ENCODE assay signal across 16 cellular contexts in the genomic region with DNA sequence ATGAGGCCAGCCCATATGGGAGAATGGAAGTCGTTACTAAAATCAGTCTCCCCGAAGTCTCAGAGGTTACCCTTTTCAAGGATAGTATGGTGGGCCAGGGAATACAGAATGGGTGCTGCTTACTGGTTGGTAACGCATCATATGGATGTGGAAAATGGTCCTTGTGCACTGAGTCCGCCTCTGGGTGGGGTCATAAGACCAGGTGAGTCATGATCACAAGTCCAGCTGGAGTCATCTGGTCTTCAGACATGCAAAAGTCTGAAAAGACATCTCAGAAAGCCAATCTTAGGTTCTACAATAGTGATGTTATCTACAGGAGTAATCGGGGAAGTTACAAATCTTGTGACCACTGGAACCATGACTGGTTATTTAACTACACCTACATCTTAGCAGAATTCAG.
A peak's percentile ranks its signal among the peaks of the same experiment; 100 is the strongest.
DNase-seq lines count a peak whose midpoint lies in the region; ATAC-seq and TF ChIP-seq lines count a peak whose summit lies in the region.
"Had no signal": no experiment of that assay in that cellular context is flagged by ENCODE, and none has a peak within 500 bp of the region (broad histone marks: within the 10 kb centered on the region; RNA-seq: fewer than 3 reads in every experiment).

No MANE protein-coding gene starts in this region.

- no peaks in the 10 kb centered on the region for H3K79me2 ChIP-seq in mammary epithelial cell (ENCODE audit: insufficient read depth, low read length)
- no peaks in the 10 kb centered on the region for H3K79me2 ChIP-seq in OCI-LY7 (ENCODE audit: insufficient read depth, low read depth, low read length)
- H3K79me2 ChIP-seq in trophoblast cell (ENCODE audit: control insufficient read depth, insufficient read depth, low read length, poor library complexity), result no peaks in the 10 kb centered on the region

- H3K18ac ChIP-seq in trophoblast cell (ENCODE audit: low read length), result no peak overlapping the region

- intact Hi-C loops in mammary epithelial cell (cut with micrococcal nuclease), result no loop called here
- intact Hi-C loops in breast epithelium (cut with DNase I; ENCODE audit: low total_unique reads), result no loop called here
- intact Hi-C loops in OCI-LY7 (cut with micrococcal nuclease; ENCODE audit: unreplicated experiment), result loop anchor here (1.0 to 5.0 kb wide), 4 partner anchors 50 to 273 kb away; no protein-coding TSS in a partner anchor
- intact Hi-C loops in aorta (cut with DNase I), result loop anchor here in 1 of 2 donors (5.0 kb wide), 1 partner anchor 378 kb away; no protein-coding TSS in a partner anchor

- DNase-seq in mammary epithelial cell (peak; percentile 12), breast epithelium (ENCODE audit: low spot score in 2 of 2) (no peak), HCEC 1CT (peak; percentile 19), OCI-LY7 (ENCODE audit: low spot score) (peak; percentile 79), trophoblast cell (peak; percentile 42 to 66), aorta (no peak), Kasumi-1 (lab: John Stamatoyannopoulos, UW) (no peak), Peyer's patch (no peak)
- DNase-seq: activated CD4-positive, alpha-beta memory T cell treated with anti-CD3 and anti-CD28 coated beads for 36 hours; activated gamma-delta T cell; naive thymus-derived CD8-positive, alpha-beta T cell; NCI-H1930; PC-3; retina; stimulated activated CD4-positive, alpha-beta T cell treated with anti-CD3 and anti-CD28 coated beads, Interleukin-4, amount 100 ng/mL, for 24 hours had no signal

- H2BK120ac ChIP-seq in trophoblast cell (ENCODE audit: insufficient read depth, low read length, poor library complexity), result no peak overlapping the region

- TF ChIP-seq CTCF in mammary epithelial cell (conservative IDR thresholded peaks at IDR 0.05 in 1 of 2, IDR thresholded peaks at IDR 0.05 in 1 of 2; ENCODE audit: extremely low read depth in 1 of 2, insufficient read depth in 1 of 2, low read depth in 1 of 2, low read length in 2 of 2), result no peak
- TF ChIP-seq CTCF in breast epithelium (IDR thresholded peaks at IDR 0.05), result no peak
- peak; percentile 72 for TF ChIP-seq CTCF in OCI-LY7 (conservative IDR thresholded peaks at IDR 0.05; ENCODE audit: low read length)
- TF ChIP-seq CTCF in Peyer's patch (IDR thresholded peaks at IDR 0.05), result no peak

- H3K4me3 ChIP-seq in mammary epithelial cell (replicated peaks in 1 of 3; ENCODE audit: insufficient read depth in 1 of 3, low read depth in 2 of 3, low read length in 3 of 3), result no peak overlapping the region
- no peak overlapping the region for H3K4me3 ChIP-seq in breast epithelium
- no peak overlapping the region for H3K4me3 ChIP-seq in OCI-LY7 (ENCODE audit: low read depth, low read length, poor library complexity, severe bottlenecking)
- H3K4me3 ChIP-seq in trophoblast cell (ENCODE audit: low read depth, low read length), result no peak overlapping the region
- no peak overlapping the region for H3K4me3 ChIP-seq in aorta (ENCODE audit: low read length in 2 of 2)
- H3K4me3 ChIP-seq in Peyer's patch, result no peak overlapping the region

- peak overlapping the region; percentile 5 for H2BK5ac ChIP-seq in trophoblast cell (ENCODE audit: low read depth, low read length, poor library complexity)

- TF ChIP-seq POLR2A in breast epithelium (IDR thresholded peaks at IDR 0.05) (no peak), Peyer's patch (IDR thresholded peaks at IDR 0.05) (no peak)

- no peak overlapping the region for H3K9ac ChIP-seq in mammary epithelial cell (ENCODE audit: insufficient read depth, low read length)
- H3K9ac ChIP-seq in trophoblast cell (ENCODE audit: low read length), result no peak overlapping the region

- H3K23ac ChIP-seq in trophoblast cell (ENCODE audit: low read length), result no peak overlapping the region

- BruUV-seq in mammary epithelial cell (replicated peaks; lab: Mats Ljungman, UMichigan) (no TSS peak), OCI-LY7 (replicated peaks; lab: Mats Ljungman, UMichigan) (no TSS peak)

- no peaks in the 10 kb centered on the region for H3K4me1 ChIP-seq in mammary epithelial cell (ENCODE audit: insufficient read depth, low read length)
- no peaks in the 10 kb centered on the region for H3K4me1 ChIP-seq in breast epithelium
- peaks cover 31% of the 10 kb centered on the region for H3K4me1 ChIP-seq in OCI-LY7 (ENCODE audit: insufficient read depth, low read length, poor library complexity, severe bottlenecking)
- H3K4me1 ChIP-seq in trophoblast cell (ENCODE audit: control insufficient read depth in 1 of 2, insufficient read depth in 2 of 2, low read length in 2 of 2), result no peaks in the 10 kb centered on the region
- no peaks in the 10 kb centered on the region for H3K4me1 ChIP-seq in aorta (ENCODE audit: control insufficient read depth in 1 of 2, insufficient read depth in 2 of 2, low read length in 2 of 2)
- H3K4me1 ChIP-seq in Peyer's patch, result no peaks in the 10 kb centered on the region

- H3K4me2 ChIP-seq in mammary epithelial cell (ENCODE audit: insufficient read depth, low read depth, low read length), result no peak overlapping the region
- no peak overlapping the region for H3K4me2 ChIP-seq in OCI-LY7 (ENCODE audit: low read length)
- no peak overlapping the region for H3K4me2 ChIP-seq in trophoblast cell (ENCODE audit: low read length)

- no peak overlapping the region for H4K12ac ChIP-seq in trophoblast cell (ENCODE audit: low read depth, low read length)

- H2BK12ac ChIP-seq in trophoblast cell (ENCODE audit: low read length), result no peak overlapping the region

- no peak overlapping the region for H4K8ac ChIP-seq in trophoblast cell (ENCODE audit: low read depth, low read length)

- peaks cover 6% of the 10 kb centered on the region for H3K79me1 ChIP-seq in trophoblast cell (ENCODE audit: low read length)

- CTCF ChIA-PET in mammary epithelial cell (lab: Charles Lee; ENCODE audit: low non-redundant PET), result no interaction called here
- CTCF ChIA-PET in OCI-LY7 (lab: Charles Lee; ENCODE audit: unreplicated experiment), result interaction anchor here (1.0 to 2.4 kb wide), 2 partner anchors 51 to 66 kb away, joined by 3 to 8 read pairs; no protein-coding TSS in a partner anchor

- no peak overlapping the region for H3K14ac ChIP-seq in trophoblast cell (ENCODE audit: low read length)

- no peak overlapping the region for H4K91ac ChIP-seq in trophoblast cell (ENCODE audit: low read depth, low read length)

- no peak overlapping the region for H3K4ac ChIP-seq in trophoblast cell (ENCODE audit: low read depth, low read length)

- no peaks in the 10 kb centered on the region for H3K9me3 ChIP-seq in mammary epithelial cell (replicated peaks; ENCODE audit: insufficient read depth, low read length)
- H3K9me3 ChIP-seq in breast epithelium, result no peaks in the 10 kb centered on the region
- no peaks in the 10 kb centered on the region for H3K9me3 ChIP-seq in OCI-LY7 (ENCODE audit: low read length)
- no peaks in the 10 kb centered on the region for H3K9me3 ChIP-seq in trophoblast cell (ENCODE audit: insufficient read depth, low read depth, low read length)
- no peaks in the 10 kb centered on the region for H3K9me3 ChIP-seq in aorta (ENCODE audit: control insufficient read depth, low read length)
- no peaks in the 10 kb centered on the region for H3K9me3 ChIP-seq in Peyer's patch

- WGBS in mammary epithelial cell (ENCODE audit: low coverage, missing lambda C conversion rate), result 52% methylated on average over 5 of the region's 5 CpGs
- no CpG with 5 or more reads among the region's 5 CpGs for WGBS in trophoblast cell (ENCODE audit: extremely low coverage, insufficient coverage, insufficient read length)
- 83 to 86% methylated on average over 5 of the region's 5 CpGs for WGBS in aorta, 2 donors

- dilution Hi-C loops in mammary epithelial cell (cut with HindIII; ENCODE audit: low sequenced_read_pairs), result no loop called here

- H2AK5ac ChIP-seq in trophoblast cell (ENCODE audit: low read length), result no peak overlapping the region

- H4K20me1 ChIP-seq in mammary epithelial cell (ENCODE audit: insufficient read depth, low read length) (no peaks in the 10 kb centered on the region), OCI-LY7 (ENCODE audit: insufficient read depth, low read length) (no peaks in the 10 kb centered on the region)

- ATAC-seq in aorta (ENCODE audit: low FRiP score), result no peak
- ATAC-seq: left lobe of liver; naive thymus-derived CD8-positive, alpha-beta T cell; PC-3 had no signal

- POLR2A ChIA-PET in OCI-LY7 (lab: Charles Lee), result interaction anchor here (0.5 to 1.6 kb wide), 4 partner anchors 14 to 85 kb away, joined by 3 to 7 read pairs (median 3); no protein-coding TSS in a partner anchor

- H3K36me3 ChIP-seq in mammary epithelial cell (ENCODE audit: insufficient read depth, low read length) (no peaks in the 10 kb centered on the region), breast epithelium (no peaks in the 10 kb centered on the region), OCI-LY7 (ENCODE audit: insufficient read depth, low read length) (no peaks in the 10 kb centered on the region), trophoblast cell (ENCODE audit: control insufficient read depth in 1 of 2, insufficient read depth in 2 of 2, low read length in 2 of 2) (no peaks in the 10 kb centered on the region), aorta (ENCODE audit: control insufficient read depth in 1 of 2, insufficient read depth in 2 of 2, low read length in 1 of 2) (no peaks in the 10 kb centered on the region), Peyer's patch (no peaks in the 10 kb centered on the region)

- H2AFZ ChIP-seq in mammary epithelial cell (ENCODE audit: low read depth, low read length), result no peak overlapping the region
- H2AFZ ChIP-seq in OCI-LY7 (ENCODE audit: low read length), result no peak overlapping the region; the same call in 1 of the 2 replicates
- H2AFZ ChIP-seq in trophoblast cell (ENCODE audit: insufficient read depth, low read length, poor library complexity), result no peak overlapping the region

- H3K27ac ChIP-seq in mammary epithelial cell (ENCODE audit: insufficient read depth, low read depth, low read length) (no peak overlapping the region), breast epithelium (no peak overlapping the region), OCI-LY7 (ENCODE audit: low read depth, low read length, poor library complexity, severe bottlenecking) (no peak overlapping the region), trophoblast cell (ENCODE audit: low read depth, low read length) (peak overlapping the region; percentile 23), aorta (ENCODE audit: low read depth in 1 of 2, low read length in 2 of 2) (no peak overlapping the region), Peyer's patch (no peak overlapping the region)

- H3K9me2 ChIP-seq in OCI-LY7 (ENCODE audit: insufficient read depth, low read length), result no peaks in the 10 kb centered on the region

- in situ Hi-C loops in mammary epithelial cell (cut with MboI; ENCODE audit: low sequenced_read_pairs in 2 of 2), result no loop called here

- H3K27me3 ChIP-seq in mammary epithelial cell (ENCODE audit: insufficient read depth, low read length), result no peaks in the 10 kb centered on the region
- peaks cover 0 to 12% of the 10 kb centered on the region in 2 donors for H3K27me3 ChIP-seq in breast epithelium
- H3K27me3 ChIP-seq in trophoblast cell (ENCODE audit: insufficient read depth, low read length), result no peaks in the 10 kb centered on the region
- H3K27me3 ChIP-seq in aorta (ENCODE audit: control insufficient read depth in 1 of 2, insufficient read depth in 2 of 2, low read length in 1 of 2), result no peaks in the 10 kb centered on the region
- no peaks in the 10 kb centered on the region for H3K27me3 ChIP-seq in Peyer's patch

Comparison
In these comparisons a context has a peak if more than half of its experiments do, and no peak if none do; other contexts are left out.
1. DNase-seq: peak in mammary epithelial cell (single experiment), HCEC 1CT (single experiment), OCI-LY7 (single experiment) and trophoblast cell (2 of 2); none in breast epithelium (0 of 2), aorta (0 of 2), Kasumi-1 (0 of 2) and Peyer's patch (0 of 3).